ENCODE assay signal across 15 cellular contexts in genomic region chr7:142992427-142992826, GRCh38. TPM values are rescaled to one million over a fixed set of nuclear protein-coding genes. Genes with fewer than 3 reads are reported as not detected.
DNase-seq lines count a peak whose midpoint lies in the region.
"Had no signal": no experiment of that assay in that cellular context is flagged by ENCODE, and none has a peak within 500 bp of the region (broad histone marks: within the 10 kb centered on the region; RNA-seq: fewer than 3 reads in every experiment).

No MANE protein-coding gene starts in this region.

- H3K79me1 ChIP-seq in mesenchymal stem cell (replicated peaks; ENCODE audit: low read length, poor library complexity, severe bottlenecking), result no peaks in the 10 kb centered on the region

- no peaks in the 10 kb centered on the region for H3K9me3 ChIP-seq in adipocyte (ENCODE audit: control insufficient read depth, low read length)
- no peaks in the 10 kb centered on the region for H3K9me3 ChIP-seq in mesenchymal stem cell (ENCODE audit: control insufficient read depth, low read length)

- no peak overlapping the region for H3K27ac ChIP-seq in mesenchymal stem cell (ENCODE audit: low read length, poor library complexity, severe bottlenecking)

- H3K27me3 ChIP-seq in adipocyte (replicated peaks; ENCODE audit: control insufficient read depth, insufficient read depth, low read length) (peaks cover 10% of the 10 kb centered on the region), mesenchymal stem cell (ENCODE audit: control insufficient read depth in 1 of 2, insufficient read depth in 1 of 2, low read length in 2 of 2) (no peaks in the 10 kb centered on the region)

- no peak overlapping the region for H3K14ac ChIP-seq in mesenchymal stem cell (ENCODE audit: low read length in 2 of 2)

- H3K4me2 ChIP-seq in mesenchymal stem cell (ENCODE audit: low read length, poor library complexity, severe bottlenecking), result no peak overlapping the region

- H3K18ac ChIP-seq in mesenchymal stem cell (ENCODE audit: low read depth in 1 of 2, low read length in 2 of 2), result no peak overlapping the region

- no peak overlapping the region for H2BK120ac ChIP-seq in mesenchymal stem cell (ENCODE audit: low read depth, low read length)

- H3K4me1 ChIP-seq in adipocyte (ENCODE audit: control insufficient read depth, insufficient read depth, low read length) (no peaks in the 10 kb centered on the region), mesenchymal stem cell (ENCODE audit: control insufficient read depth, insufficient read depth, low read depth, low read length) (no peaks in the 10 kb centered on the region)

- H2BK5ac ChIP-seq in mesenchymal stem cell (ENCODE audit: low read depth, low read length, poor library complexity, severe bottlenecking), result no peak overlapping the region

- no peak overlapping the region for H4K91ac ChIP-seq in mesenchymal stem cell (ENCODE audit: low read length)

- no peak overlapping the region for H2AFZ ChIP-seq in mesenchymal stem cell (ENCODE audit: low read depth, low read length)

- no peak overlapping the region for H2AK5ac ChIP-seq in mesenchymal stem cell (ENCODE audit: low read length, severe bottlenecking)

- H4K8ac ChIP-seq in mesenchymal stem cell (ENCODE audit: low read length), result no peak overlapping the region

- H3K9ac ChIP-seq in adipocyte (ENCODE audit: low read length) (no peak overlapping the region), mesenchymal stem cell (ENCODE audit: low read length) (peak overlapping the region; percentile 34)

- H3K23ac ChIP-seq in mesenchymal stem cell (ENCODE audit: low read length in 2 of 2), result no peak overlapping the region

- H2BK12ac ChIP-seq in mesenchymal stem cell (ENCODE audit: low read length in 2 of 2), result no peak overlapping the region

- 46% methylated on average over 2 of the region's 3 CpGs for WGBS in mesenchymal stem cell

- H3K4me3 ChIP-seq in adipocyte (ENCODE audit: low read length) (no peak overlapping the region), mesenchymal stem cell (ENCODE audit: insufficient read depth in 1 of 2, low read depth in 1 of 2, low read length in 2 of 2) (peak overlapping the region in 1 of 2 experiments; percentile 50)

- no peaks in the 10 kb centered on the region for H3K36me3 ChIP-seq in adipocyte (ENCODE audit: control insufficient read depth, insufficient read depth, low read length, severe bottlenecking)
- no peaks in the 10 kb centered on the region for H3K36me3 ChIP-seq in mesenchymal stem cell (ENCODE audit: control insufficient read depth in 1 of 2, insufficient read depth in 2 of 2, low read depth in 1 of 2, low read length in 2 of 2)

- peak; percentile 4 for DNase-seq in EH (ENCODE audit: low read depth)
- peak; percentile 49 for DNase-seq in LHCN-M2 (ENCODE audit: low read depth)
- peak; percentile 20 for DNase-seq in adipocyte (ENCODE audit: low read depth)
- DNase-seq in mesenchymal stem cell, result no peak
- no peak for DNase-seq in SW 1271 (lab: John Stamatoyannopoulos, UW)
- no peak for DNase-seq in hypothalamus (lab: John Stamatoyannopoulos, UW)
- no peak for DNase-seq in ACHN
- DNase-seq in activated T-cell treated with anti-CD3 and anti-CD28 coated beads, Interleukin-2, amount 50 U/mL, for 1 hour, result no peak
- DNase-seq: DMS 273 treated with DMSO at 0.1 percent for 48 hours, NCI-H1048, NCI-H226, NCI-H526 treated with DMSO at 0.1 percent for 48 hours, SIG-M5 had no signal

- H3K4ac ChIP-seq in mesenchymal stem cell (ENCODE audit: low read depth in 1 of 2, low read length in 2 of 2), result no peak overlapping the region

- H2BK15ac ChIP-seq in mesenchymal stem cell (ENCODE audit: low read depth, poor library complexity, severe bottlenecking), result no peak overlapping the region

- in situ Hi-C loops in ACHN (cut with HindIII; ENCODE audit: low pct_ligation_motif_present, low pct_unique_long_range_greater_than_20kb, low sequenced_read_pairs), result no loop called here

RNA-seq across cellular contexts. Expression of gene KEL, which starts 30.3 kb away (rescaled TPM):
- total RNA-seq in LHCN-M2 (2014; rRNA removed), result 0.23 TPM in 1 of 2 replicates, not detected in the other
- polyA plus RNA-seq in LHCN-M2 (2012), result 0.13 TPM
- polyA plus RNA-seq in mesenchymal stem cell (2013, experiment 1 of 2), result 0.04 TPM
- not detected for polyA plus RNA-seq in mesenchymal stem cell (2013, experiment 2 of 2)
- polyA plus RNA-seq: IgD-negative memory B cell had no signal

RNA-seq across cellular contexts. Expression of gene OR9A2, which starts 34.5 kb away (rescaled TPM):
- total RNA-seq in LHCN-M2 (2014; rRNA removed), result not detected in 2 replicates
- not detected for polyA plus RNA-seq in LHCN-M2 (2012)
- not detected for polyA plus RNA-seq in mesenchymal stem cell (2013, experiment 1 of 2)
- polyA plus RNA-seq in mesenchymal stem cell (2013, experiment 2 of 2), result not detected
- polyA plus RNA-seq: BJ, IgD-negative memory B cell had no signal

RNA-seq across cellular contexts. Expression of gene LLCFC1, which starts 53.1 kb away (rescaled TPM):
- not detected in 2 replicates for total RNA-seq in LHCN-M2 (2014; rRNA removed)
- not detected for polyA plus RNA-seq in LHCN-M2 (2012)
- polyA plus RNA-seq in mesenchymal stem cell (2013, experiment 1 of 2), result not detected
- not detected for polyA plus RNA-seq in mesenchymal stem cell (2013, experiment 2 of 2)
- polyA plus RNA-seq: BJ, IgD-negative memory B cell had no signal

RNA-seq across cellular contexts. Expression of gene TRPV5, which starts 58.9 kb away (rescaled TPM):
- total RNA-seq in LHCN-M2 (2014; rRNA removed), result not detected in 2 replicates
- polyA plus RNA-seq in LHCN-M2 (2012), result not detected
- polyA plus RNA-seq in mesenchymal stem cell (2013, experiment 1 of 2), result not detected
- not detected for polyA plus RNA-seq in mesenchymal stem cell (2013, experiment 2 of 2)
- polyA plus RNA-seq: BJ, IgD-negative memory B cell had no signal

RNA-seq across cellular contexts. Expression of gene OR6V1, which starts 59.7 kb away (rescaled TPM):
- not detected in 2 replicates for total RNA-seq in LHCN-M2 (2014; rRNA removed)
- polyA plus RNA-seq in LHCN-M2 (2012), result not detected
- not detected for polyA plus RNA-seq in mesenchymal stem cell (2013, experiment 1 of 2)
- polyA plus RNA-seq in mesenchymal stem cell (2013, experiment 2 of 2), result not detected
- polyA plus RNA-seq: BJ, IgD-negative memory B cell had no signal

Comparison
In these comparisons a context has a peak if more than half of its experiments do, and no peak if none do; other contexts are left out.
1. DNase-seq: peak in EH (single experiment), LHCN-M2 (single experiment) and adipocyte (single experiment); none in mesenchymal stem cell (single experiment), SW 1271 (0 of 2), hypothalamus (0 of 51), ACHN (single experiment) and activated T-cell treated with anti-CD3 and anti-CD28 coated beads, Interleukin-2, amount 50 U/mL, for 1 hour (single experiment).